ENCODE assay signal across 8 cellular contexts in genomic region chr1:210233216-210233494, GRCh38. TPM values are rescaled to one million over a fixed set of nuclear protein-coding genes. Genes with fewer than 3 reads are reported as not detected.
DNase-seq lines count a peak whose midpoint lies in the region; ATAC-seq and TF ChIP-seq lines count a peak whose summit lies in the region.

No MANE protein-coding gene starts in this region.

- peak overlapping the region; percentile 47 for H3K4me3 Mint-ChIP-seq in activated CD4-positive, alpha-beta T cell treated with anti-CD3 and anti-CD28 coated beads, Interleukin-2, amount 10 ng/mL, durations not matched to agents 24 days and 14 days

- no peaks in the 10 kb centered on the region for H3K9me3 ChIP-seq in iPS-18c (ENCODE audit: control insufficient read depth, insufficient read depth, low read length)

- intact Hi-C loops in activated CD4-positive, alpha-beta T cell treated with anti-CD3 and anti-CD28 coated beads, Interleukin-2, amount 10 ng/mL, durations not matched to agents 24 days and 14 days (cut with micrococcal nuclease): loop anchor here (2.0 kb wide), 1 partner anchor 14 kb away; no protein-coding TSS in a partner anchor

- H3K4me1 Mint-ChIP-seq in activated CD4-positive, alpha-beta T cell treated with anti-CD3 and anti-CD28 coated beads, Interleukin-2, amount 10 ng/mL, durations not matched to agents 24 days and 14 days: peaks cover 5% of the 10 kb centered on the region

- DNase-seq in activated CD4-positive, alpha-beta T cell treated with anti-CD3 and anti-CD28 coated beads, Interleukin-2, amount 10 ng/mL, durations not matched to agents 24 days and 14 days: no peak
- no peak for DNase-seq in activated CD4-positive, alpha-beta T cell treated with anti-CD3 and anti-CD28 coated beads, Interleukin-2, amount 50 U/mL, for 1 hour
- DNase-seq in astrocyte of the cerebellum (ENCODE audit: low read depth): no peak
- no peak for DNase-seq in hepatic stellate cell (ENCODE audit: low spot score)
- DNase-seq in NCI-H226: no peak

- peak overlapping the region; percentile 35 to 96 (median 86) for H3K27ac ChIP-seq in skin epidermis

- H3K9me3 Mint-ChIP-seq in activated CD4-positive, alpha-beta T cell treated with anti-CD3 and anti-CD28 coated beads, Interleukin-2, amount 10 ng/mL, durations not matched to agents 24 days and 14 days: no peaks in the 10 kb centered on the region

- peak overlapping the region; percentile 75 for H3K4me3 ChIP-seq in astrocyte of the cerebellum (ENCODE audit: low read depth, low read length)
- peak overlapping the region; percentile 69 for H3K4me3 ChIP-seq in iPS-18c (ENCODE audit: insufficient read depth, low read depth, low read length)
- H3K4me3 ChIP-seq in skin epidermis: peak overlapping the region; percentile 47 to 75 (median 61)

- no peaks in the 10 kb centered on the region for H3K36me3 Mint-ChIP-seq in activated CD4-positive, alpha-beta T cell treated with anti-CD3 and anti-CD28 coated beads, Interleukin-2, amount 10 ng/mL, durations not matched to agents 24 days and 14 days (ENCODE audit: low read depth)

- no peak for ATAC-seq in HG03175 (IDR thresholded peaks at IDR 0.05; ENCODE audit: unreplicated experiment)

- no peak for TF ChIP-seq CTCF in astrocyte of the cerebellum (IDR thresholded peaks at IDR 0.05; ENCODE audit: low read depth, low read length, missing control alignments)

- H3K27me3 Mint-ChIP-seq in activated CD4-positive, alpha-beta T cell treated with anti-CD3 and anti-CD28 coated beads, Interleukin-2, amount 10 ng/mL, durations not matched to agents 24 days and 14 days: peaks cover 59% of the 10 kb centered on the region

- H3K27ac Mint-ChIP-seq in activated CD4-positive, alpha-beta T cell treated with anti-CD3 and anti-CD28 coated beads, Interleukin-2, amount 10 ng/mL, durations not matched to agents 24 days and 14 days: no peak overlapping the region

- in situ Hi-C loops in astrocyte of the cerebellum (cut with HindIII; ENCODE audit: low sequenced_read_pairs): no loop called here

RNA-seq across cellular contexts. Expression of gene SERTAD4, which starts 0.6 kb away (rescaled TPM):
- total RNA-seq in activated CD4-positive, alpha-beta T cell treated with anti-CD3 and anti-CD28 coated beads, Interleukin-2, amount 10 ng/mL, durations not matched to agents 24 days and 14 days: not detected in 2 replicates
